Comparison of ENCODE assay signal across 18 cellular contexts in the genomic region with DNA sequence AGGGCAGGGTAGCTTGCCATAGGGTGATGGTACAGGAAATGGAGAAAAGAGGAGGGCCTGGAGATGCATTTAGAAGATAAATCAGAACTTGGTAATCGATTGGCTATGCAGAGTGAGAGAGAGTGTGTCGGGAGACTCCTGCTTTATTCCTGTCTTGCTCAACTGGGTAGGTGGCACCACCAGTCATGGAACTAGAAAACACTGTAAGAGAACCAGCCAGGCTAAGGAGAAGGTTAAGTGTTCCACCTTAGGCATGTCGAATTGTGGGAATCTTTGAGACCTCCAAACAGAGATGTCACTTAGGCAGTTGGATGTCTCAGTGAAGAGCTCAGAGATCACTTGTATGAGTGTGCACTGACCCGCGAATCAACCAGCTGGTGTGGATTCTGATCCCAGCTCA. TPM values are rescaled to one million over a fixed set of nuclear protein-coding genes. Genes with fewer than 3 reads are reported as not detected.
DNase-seq lines count a peak whose midpoint lies in the region; ATAC-seq, FAIRE-seq and TF ChIP-seq lines count a peak whose summit lies in the region.
"Had no signal": no experiment of that assay in that cellular context is flagged by ENCODE, and none has a peak within 500 bp of the region (broad histone marks: within the 10 kb centered on the region; RNA-seq: fewer than 3 reads in every experiment).

No MANE protein-coding gene starts in this region.

- no peak overlapping the region for H3K4me3 ChIP-seq in choroid plexus epithelial cell (ENCODE audit: low read depth, low read length)
- H3K4me3 ChIP-seq in mesenchymal stem cell (ENCODE audit: insufficient read depth in 1 of 2, low read depth in 1 of 2, low read length in 2 of 2) = no peak overlapping the region
- no peak overlapping the region for H3K4me3 ChIP-seq in H7 (ENCODE audit: insufficient read depth, low read depth, low read length)
- H3K4me3 ChIP-seq: adrenal gland, heart right ventricle, pancreas, tibial nerve had no signal

- ATAC-seq in GM19035 (IDR thresholded peaks at IDR 0.05; ENCODE audit: unreplicated experiment) = no peak

- no peaks in the 10 kb centered on the region for H3K79me1 ChIP-seq in mesenchymal stem cell (replicated peaks; ENCODE audit: low read length, poor library complexity, severe bottlenecking)

- no peak overlapping the region for H2AFZ ChIP-seq in mesenchymal stem cell (ENCODE audit: low read depth, low read length)

- H3K27me3 ChIP-seq in mesenchymal stem cell (ENCODE audit: control insufficient read depth in 1 of 2, insufficient read depth in 1 of 2, low read length in 2 of 2) (peaks cover 8 to 20% of the 10 kb centered on the region in 2 experiments), H7 (ENCODE audit: control insufficient read depth, insufficient read depth, low read length) (peaks cover 6% of the 10 kb centered on the region)
- H3K27me3 ChIP-seq: adrenal gland, heart right ventricle, pancreas, tibial nerve had no signal

- H4K91ac ChIP-seq in mesenchymal stem cell (ENCODE audit: low read length) = no peak overlapping the region

- H3K9ac ChIP-seq in mesenchymal stem cell (ENCODE audit: low read length) = no peak overlapping the region

- no peak overlapping the region for H3K4me2 ChIP-seq in mesenchymal stem cell (ENCODE audit: low read length, poor library complexity, severe bottlenecking)

- no peak overlapping the region for H3K4ac ChIP-seq in mesenchymal stem cell (ENCODE audit: low read depth in 1 of 2, low read length in 2 of 2)

- TF ChIP-seq CTCF in D721Med (IDR thresholded peaks at IDR 0.05; ENCODE audit: insufficient read depth, missing control alignments) = peak; percentile 32
- TF ChIP-seq CTCF in choroid plexus epithelial cell (conservative IDR thresholded peaks at IDR 0.05; ENCODE audit: low read depth, low read length) = peak; percentile 40

- H3K27ac ChIP-seq in mesenchymal stem cell (ENCODE audit: low read length, poor library complexity, severe bottlenecking) = no peak overlapping the region
- H3K27ac ChIP-seq: adrenal gland, epithelial cell of prostate, heart right ventricle, pancreas, tibial nerve had no signal

- no peak overlapping the region for H3K18ac ChIP-seq in mesenchymal stem cell (ENCODE audit: low read depth in 1 of 2, low read length in 2 of 2)

- H4K8ac ChIP-seq in mesenchymal stem cell (ENCODE audit: low read length) = no peak overlapping the region

- H2BK120ac ChIP-seq in mesenchymal stem cell (ENCODE audit: low read depth, low read length) = no peak overlapping the region

- 83% methylated on average over 5 of the region's 5 CpGs for WGBS in mesenchymal stem cell

- no peaks in the 10 kb centered on the region for H3K9me3 ChIP-seq in mesenchymal stem cell (ENCODE audit: control insufficient read depth, low read length)
- H3K9me3 ChIP-seq: adrenal gland, heart right ventricle, pancreas, tibial nerve had no signal

- no peak overlapping the region for H2BK12ac ChIP-seq in mesenchymal stem cell (ENCODE audit: low read length in 2 of 2)

- FAIRE-seq in D721Med (lab: Jason Lieb, UNC) = no peak
- FAIRE-seq: colon, pancreas, TTC549 had no signal

- H3K14ac ChIP-seq in mesenchymal stem cell (ENCODE audit: low read length in 2 of 2) = no peak overlapping the region

- no peak overlapping the region for H3K23ac ChIP-seq in mesenchymal stem cell (ENCODE audit: low read length in 2 of 2)

- peaks cover 9% of the 10 kb centered on the region for H3K4me1 ChIP-seq in mesenchymal stem cell (ENCODE audit: control insufficient read depth, insufficient read depth, low read depth, low read length)
- H3K4me1 ChIP-seq: adrenal gland, pancreas had no signal

- H3K36me3 ChIP-seq in mesenchymal stem cell (ENCODE audit: control insufficient read depth in 1 of 2, insufficient read depth in 2 of 2, low read depth in 1 of 2, low read length in 2 of 2) (peaks cover 0 to 3% of the 10 kb centered on the region in 2 experiments), H7 (replicated peaks; ENCODE audit: control insufficient read depth, insufficient read depth, low read length) (no peaks in the 10 kb centered on the region)
- H3K36me3 ChIP-seq: adrenal gland, heart right ventricle, pancreas, tibial nerve had no signal

- H2AK5ac ChIP-seq in mesenchymal stem cell (ENCODE audit: low read length, severe bottlenecking) = no peak overlapping the region

- no peak for DNase-seq in D721Med (ENCODE audit: insufficient read length, low spot score)
- DNase-seq in NCI-H524 treated with DMSO at 0.1 percent for 48 hours (lab: John Stamatoyannopoulos, UW) = peak; percentile 8
- DNase-seq in choroid plexus epithelial cell (ENCODE audit: low read depth) = peak; percentile 48
- DNase-seq in mesenchymal stem cell = peak; percentile 7
- no peak for DNase-seq in stimulated activated CD4-positive, alpha-beta T cell treated with anti-CD3 and anti-CD28 coated beads, Interleukin-1b, Interleukin-23, amount 100 ng/mL, for 48 hours
- no peak for DNase-seq in GF-D8 (lab: John Stamatoyannopoulos, UW)
- no peak for DNase-seq in H7
- DNase-seq: adrenal gland; CD4-positive, alpha-beta T cell; heart right ventricle; NCI-H1048; pancreas had no signal

- no peak overlapping the region for H2BK5ac ChIP-seq in mesenchymal stem cell (ENCODE audit: low read depth, low read length, poor library complexity, severe bottlenecking)

- H2BK15ac ChIP-seq in mesenchymal stem cell (ENCODE audit: low read depth, poor library complexity, severe bottlenecking) = no peak overlapping the region

RNA-seq across cellular contexts. Expression of gene RD3, which starts 28.7 kb away (rescaled TPM):
- polyA plus RNA-seq in mesenchymal stem cell (2013, experiment 1 of 2) = not detected
- not detected for polyA plus RNA-seq in mesenchymal stem cell (2013, experiment 2 of 2)
- total RNA-seq in H7 (2014; rRNA removed; shearing (Covaris generic)) = 0.11 TPM in 1 of 2 replicates, not detected in the other
- total RNA-seq: activated T-helper 1 cell treated with anti-CD3 and anti-CD28 coated beads, Interleukin-12 subunit alpha, Interleukin-12 subunit beta, Interleukin-2, Interleukin-4 antibody, amounts not matched to agents 30 ng/mL and 10 ng/mL and 1 ng/mL, durations not matched to agents 14 hours and 24 hours and 36 hours; CD4-positive, alpha-beta T cell; heart right ventricle had no signal

RNA-seq across cellular contexts. Expression of gene SLC30A1, which starts 58.3 kb away (rescaled TPM):
- polyA plus RNA-seq in mesenchymal stem cell (2013, experiment 1 of 2) = 6.8 TPM
- polyA plus RNA-seq in mesenchymal stem cell (2013, experiment 2 of 2) = 7.1 TPM
- total RNA-seq in H7 (2014; rRNA removed; shearing (Covaris generic)) = 9.1 and 12.4 TPM in 2 replicates

Comparison
In these comparisons a context has a peak if more than half of its experiments do, and no peak if none do; other contexts are left out.
1. DNase-seq: peak in NCI-H524 treated with DMSO at 0.1 percent for 48 hours (single experiment), choroid plexus epithelial cell (single experiment) and mesenchymal stem cell (single experiment); none in D721Med (single experiment), stimulated activated CD4-positive, alpha-beta T cell treated with anti-CD3 and anti-CD28 coated beads, Interleukin-1b, Interleukin-23, amount 100 ng/mL, for 48 hours (single experiment), GF-D8 (single experiment) and H7 (single experiment).